Comparison of ENCODE assay signal across 7 cellular contexts in genomic region chr7:127089146-127089545, GRCh38.
"Had no signal": no experiment of that assay in that cellular context is flagged by ENCODE, and none has a peak within 500 bp of the region (broad histone marks: within the 10 kb centered on the region; RNA-seq: fewer than 3 reads in every experiment).

No MANE protein-coding gene starts in this region.

- DNase-seq: GM23248, GOT3, H7, HFFc6 had no signal

- ATAC-seq: HCT116, HepG2 had no signal

- H3K27ac ChIP-seq: GM23248, HL-60 had no signal
